Comparison of ENCODE assay signal across 32 cellular contexts in the genomic region with DNA sequence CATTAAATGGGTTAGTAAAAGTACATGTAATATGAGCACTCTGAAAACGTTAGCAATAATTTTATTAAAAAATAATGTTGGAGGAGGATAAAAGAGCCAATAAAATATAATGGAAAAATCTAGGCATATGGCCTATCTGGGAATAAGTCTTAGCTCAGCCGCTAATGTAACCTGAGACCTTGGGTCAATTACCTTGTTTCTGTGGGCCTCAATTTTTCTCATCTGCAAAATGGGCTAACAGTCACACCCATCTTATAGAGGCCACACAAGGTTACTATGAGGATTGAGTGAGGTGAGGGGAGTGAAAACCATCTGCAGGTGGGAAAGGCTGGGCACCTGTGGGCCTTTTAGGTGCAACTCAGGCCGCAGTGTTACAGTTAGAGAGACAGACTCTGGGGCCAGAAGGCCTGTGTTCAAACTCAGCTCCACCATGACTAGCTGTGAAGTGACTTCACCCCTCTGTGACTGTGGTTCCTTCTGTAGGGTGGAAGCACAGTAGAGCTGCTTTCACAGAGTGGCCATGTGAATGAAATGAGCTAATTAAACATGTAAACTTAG.
"Had no signal": no experiment of that assay in that cellular context is flagged by ENCODE, and none has a peak within 500 bp of the region (broad histone marks: within the 10 kb centered on the region; RNA-seq: fewer than 3 reads in every experiment).

No MANE protein-coding gene starts in this region.

- H3K4me3 Mint-ChIP-seq: activated B cell treated with CpG ODN at 0.5 μM for 24 hours; activated CD8-positive, alpha-beta T cell treated with anti-CD3 and anti-CD28 coated beads for 36 hours; activated naive CD8-positive, alpha-beta T cell; activated T-cell treated with anti-CD3 and anti-CD28 coated beads, Interleukin-2, amount 50 U/mL, for 4 hours; central memory CD8-positive, alpha-beta T cell; dendritic cell treated with granulocyte-macrophage colony-stimulating factor and Interleukin-4, amounts not matched to agents 40 ng/mL and 50 ng/mL, for 4 days; T-cell; T-helper 1 cell treated with Interleukin-12 subunit alpha and Interleukin-12 subunit beta and Interleukin-4 antibody, amounts not matched to agents 30 μg/mL and 1 μg/mL, for 36 hours; T-helper 2 cell treated with Interferon-gamma antibody and Interleukin-4, amounts not matched to agents 5 μg/mL and 100 μg/mL, for 36 hours had no signal

- ATAC-seq: activated CD4-positive, CD25-positive, alpha-beta regulatory T cell treated with anti-CD3 and anti-CD28 coated beads, Interleukin-2, amount 50 U/mL, for 24 hours; activated CD8-positive, alpha-beta T cell treated with anti-CD3 and anti-CD28 coated beads for 36 hours; foreskin keratinocyte; gastrocnemius medialis; T-cell had no signal

- H3K4me1 ChIP-seq: esophagus muscularis mucosa, foreskin keratinocyte, gastrocnemius medialis, heart left ventricle had no signal

- H3K27ac ChIP-seq: brain microvascular endothelial cell, coronary artery, dorsolateral prefrontal cortex, esophagus muscularis mucosa, foreskin keratinocyte, gastrocnemius medialis, heart left ventricle, WERI-Rb-1 had no signal

- H3K9me3 ChIP-seq: esophagus muscularis mucosa, gastrocnemius medialis, heart left ventricle had no signal

- H3K27ac Mint-ChIP-seq: activated B cell treated with CpG ODN at 0.5 μM for 24 hours; activated CD8-positive, alpha-beta T cell treated with anti-CD3 and anti-CD28 coated beads for 36 hours; activated naive CD8-positive, alpha-beta T cell; dendritic cell treated with granulocyte-macrophage colony-stimulating factor and Interleukin-4, amounts not matched to agents 40 ng/mL and 50 ng/mL, for 4 days; T-cell; T-helper 1 cell treated with Interleukin-12 subunit alpha and Interleukin-12 subunit beta and Interleukin-4 antibody, amounts not matched to agents 30 μg/mL and 1 μg/mL, for 36 hours; T-helper 2 cell treated with Interferon-gamma antibody and Interleukin-4, amounts not matched to agents 5 μg/mL and 100 μg/mL, for 36 hours had no signal

- DNase-seq: activated B cell treated with CpG ODN at 0.5 μM for 24 hours; activated CD4-positive, alpha-beta T cell treated with anti-CD3 and anti-CD28 coated beads for 48 hours; activated CD4-positive, alpha-beta T cell treated with anti-CD3 and anti-CD28 coated beads, Interleukin-2, amount 50 U/mL, for 1 hour; activated CD4-positive, alpha-beta T cell treated with anti-CD3 and anti-CD28 coated beads, Interleukin-2, amount 50 U/mL, for 48 hours; activated CD8-positive, alpha-beta memory T cell treated with anti-CD3 and anti-CD28 coated beads for 24 hours; activated CD8-positive, alpha-beta T cell treated with anti-CD3 and anti-CD28 coated beads for 36 hours; activated effector memory CD4-positive, alpha-beta T cell treated with Interleukin-2 at 50 U/mL for 16 hours; activated gamma-delta T cell treated with Interleukin-2 at 50 U/mL for 16 hours; activated naive CD4-positive, alpha-beta T cell treated with anti-CD3 and anti-CD28 coated beads, Interleukin-2, amount 50 U/mL, for 16 hours; activated naive CD4-positive, alpha-beta T cell treated with Interleukin-2 at 50 U/mL for 16 hours; activated T-cell treated with anti-CD3 and anti-CD28 coated beads, Interleukin-2, amount 50 U/mL, for 4 hours; amniotic stem cell; brain microvascular endothelial cell; dorsolateral prefrontal cortex; effector memory CD4-positive, alpha-beta T cell; erythroblast; foreskin keratinocyte; gastrocnemius medialis; heart left ventricle; T-cell; T1000; WERI-Rb-1 had no signal

- FAIRE-seq: astrocyte, bronchial epithelial cell had no signal

- H3K27me3 Mint-ChIP-seq: activated B cell treated with CpG ODN at 0.5 μM for 24 hours; activated CD8-positive, alpha-beta T cell treated with anti-CD3 and anti-CD28 coated beads for 36 hours; activated naive CD8-positive, alpha-beta T cell; central memory CD8-positive, alpha-beta T cell; dendritic cell treated with granulocyte-macrophage colony-stimulating factor and Interleukin-4, amounts not matched to agents 40 ng/mL and 50 ng/mL, for 4 days; T-cell had no signal

- H3K4me3 ChIP-seq: coronary artery, dorsolateral prefrontal cortex, esophagus muscularis mucosa, gastrocnemius medialis, heart left ventricle had no signal

- H3K9me3 Mint-ChIP-seq: activated B cell treated with CpG ODN at 0.5 μM for 24 hours; activated CD8-positive, alpha-beta T cell treated with anti-CD3 and anti-CD28 coated beads for 36 hours; activated T-cell treated with anti-CD3 and anti-CD28 coated beads, Interleukin-2, amount 50 U/mL, for 4 hours; central memory CD8-positive, alpha-beta T cell; dendritic cell treated with granulocyte-macrophage colony-stimulating factor and Interleukin-4, amounts not matched to agents 40 ng/mL and 50 ng/mL, for 4 days; T-cell; T-helper 1 cell treated with Interleukin-12 subunit alpha and Interleukin-12 subunit beta and Interleukin-4 antibody, amounts not matched to agents 30 μg/mL and 1 μg/mL, for 36 hours; T-helper 2 cell treated with Interferon-gamma antibody and Interleukin-4, amounts not matched to agents 5 μg/mL and 100 μg/mL, for 36 hours had no signal

- H3K4me1 Mint-ChIP-seq: activated B cell treated with CpG ODN at 0.5 μM for 24 hours; central memory CD8-positive, alpha-beta T cell; T-cell had no signal

- H3K27me3 ChIP-seq: brain microvascular endothelial cell, dorsolateral prefrontal cortex, esophagus muscularis mucosa, foreskin keratinocyte, gastrocnemius medialis, heart left ventricle had no signal
